8 cellular contexts compared by ENCODE assay signal in genomic region chr16:85798901-85799496, GRCh38. TPM values are rescaled to one million over a fixed set of nuclear protein-coding genes. Genes with fewer than 3 reads are reported as not detected.
DNase-seq lines count a peak whose midpoint lies in the region; ATAC-seq and TF ChIP-seq lines count a peak whose summit lies in the region.

No MANE protein-coding gene starts in this region.

- peak; percentile 77 for DNase-seq in GM13977 (ENCODE audit: low spot score)
- no peak for DNase-seq in SJSA1 (ENCODE audit: low read depth in 1 of 2, low spot score in 2 of 2)
- peak; percentile 27 to 46 for DNase-seq in cardiac fibroblast (ENCODE audit: low read depth in 2 of 2)
- DNase-seq in left lobe of liver (ENCODE audit: low spot score) = peak; percentile 54
- peak; percentile 18 for DNase-seq in stimulated activated naive B cell treated with anti-CD40 and anti-IgM and Interleukin-4, amounts not matched to agents 10 μg/mL and 1 μg/mL and 100 μg/mL, for 72 hours
- DNase-seq in ecto neural progenitor cell (ENCODE audit: low spot score) = no peak

- no peaks in the 10 kb centered on the region for H3K27me3 ChIP-seq in SJSA1 (replicated peaks)

- H3K9me3 ChIP-seq in SJSA1 (replicated peaks) = 0 out of 2 replicates have a peak, but pooled peaks cover 2% of the 10 kb centered on the region

- peaks cover 9% of the 10 kb centered on the region for H3K4me1 ChIP-seq in SJSA1 (replicated peaks)

- H3K4me3 ChIP-seq in SJSA1 (peak overlapping the region; percentile 96), cardiac fibroblast (replicated peaks in 1 of 2; ENCODE audit: low read depth in 2 of 2, low read length in 2 of 2) (peak overlapping the region; percentile 75 to 92)

- H3K27me3 Mint-ChIP-seq in stimulated activated naive B cell treated with anti-CD40 and anti-IgM and Interleukin-4, amounts not matched to agents 10 μg/mL and 1 μg/mL and 100 μg/mL, for 72 hours = no peaks in the 10 kb centered on the region

- no peaks in the 10 kb centered on the region for H3K9me3 Mint-ChIP-seq in stimulated activated naive B cell treated with anti-CD40 and anti-IgM and Interleukin-4, amounts not matched to agents 10 μg/mL and 1 μg/mL and 100 μg/mL, for 72 hours

- TF ChIP-seq CTCF in 22Rv1 (IDR thresholded peaks at IDR 0.05) (no peak), GM13977 (IDR thresholded peaks at IDR 0.05; ENCODE audit: extremely low read depth, insufficient read depth, missing control alignments) (no peak), cardiac fibroblast (IDR thresholded peaks at IDR 0.05; ENCODE audit: low read depth, low read length) (peak; percentile 11)

- H3K36me3 ChIP-seq in SJSA1 = peaks cover 82% of the 10 kb centered on the region

- peaks cover 36 to 55% of the 10 kb centered on the region in 2 donors for H3K36me3 Mint-ChIP-seq in stimulated activated naive B cell treated with anti-CD40 and anti-IgM and Interleukin-4, amounts not matched to agents 10 μg/mL and 1 μg/mL and 100 μg/mL, for 72 hours

- H3K27ac Mint-ChIP-seq in stimulated activated naive B cell treated with anti-CD40 and anti-IgM and Interleukin-4, amounts not matched to agents 10 μg/mL and 1 μg/mL and 100 μg/mL, for 72 hours = peak overlapping the region; percentile 98

- H3K4me1 Mint-ChIP-seq in stimulated activated naive B cell treated with anti-CD40 and anti-IgM and Interleukin-4, amounts not matched to agents 10 μg/mL and 1 μg/mL and 100 μg/mL, for 72 hours = peaks cover 37 to 61% of the 10 kb centered on the region in 2 donors

- H3K4me3 Mint-ChIP-seq in stimulated activated naive B cell treated with anti-CD40 and anti-IgM and Interleukin-4, amounts not matched to agents 10 μg/mL and 1 μg/mL and 100 μg/mL, for 72 hours = peak overlapping the region; percentile 95 to 96

- peak; percentile 33 for ATAC-seq in HG02981 (IDR thresholded peaks at IDR 0.05; ENCODE audit: unreplicated experiment)
- peak; percentile 45 for ATAC-seq in left lobe of liver
- ATAC-seq in stimulated activated naive B cell treated with anti-CD40 and anti-IgM and Interleukin-4, amounts not matched to agents 10 μg/mL and 1 μg/mL and 100 μg/mL, for 72 hours (replicated peaks) = peak; percentile 59 to 61

- in situ Hi-C loops in GM13977 (cut with MboI; ENCODE audit: low pct_unique_long_range_greater_than_20kb, low sequenced_read_pairs, unreplicated experiment) = no loop called here

- H3K27ac ChIP-seq in 22Rv1 (peak overlapping the region; percentile 89), SJSA1 (peak overlapping the region; percentile 93)

RNA-seq across cellular contexts. Expression of gene EMC8, which starts 0.3 kb away (rescaled TPM):
- total RNA-seq in SJSA1 (2014; rRNA removed; shearing (Covaris generic)) = 53.9 and 70.0 TPM in 2 replicates
- 13.3 TPM for total RNA-seq in left lobe of liver

RNA-seq across cellular contexts. Expression of gene COX4I1, which starts 0.5 kb away (rescaled TPM):
- total RNA-seq in SJSA1 (2014; rRNA removed; shearing (Covaris generic)) = 631 and 775 TPM in 2 replicates
- 302 TPM for total RNA-seq in left lobe of liver

RNA-seq across cellular contexts. Expression of gene C16orf74, which starts 48.1 kb away (rescaled TPM):
- 7.7 and 20.8 TPM in 2 replicates for total RNA-seq in SJSA1 (2014; rRNA removed; shearing (Covaris generic))
- 0.30 TPM for total RNA-seq in left lobe of liver

Comparison
In these comparisons a context has a peak if more than half of its experiments do, and no peak if none do; other contexts are left out.
1. DNase-seq: peak in GM13977 (single experiment), cardiac fibroblast (2 of 2), left lobe of liver (single experiment) and stimulated activated naive B cell treated with anti-CD40 and anti-IgM and Interleukin-4, amounts not matched to agents 10 μg/mL and 1 μg/mL and 100 μg/mL, for 72 hours (single experiment); none in SJSA1 (0 of 2) and ecto neural progenitor cell (single experiment).
2. Peak in every context shown above with its lines, with median percentiles within 50 percentile points of each other: ATAC-seq.